1 cellular context compared by ENCODE assay signal in the genomic region with DNA sequence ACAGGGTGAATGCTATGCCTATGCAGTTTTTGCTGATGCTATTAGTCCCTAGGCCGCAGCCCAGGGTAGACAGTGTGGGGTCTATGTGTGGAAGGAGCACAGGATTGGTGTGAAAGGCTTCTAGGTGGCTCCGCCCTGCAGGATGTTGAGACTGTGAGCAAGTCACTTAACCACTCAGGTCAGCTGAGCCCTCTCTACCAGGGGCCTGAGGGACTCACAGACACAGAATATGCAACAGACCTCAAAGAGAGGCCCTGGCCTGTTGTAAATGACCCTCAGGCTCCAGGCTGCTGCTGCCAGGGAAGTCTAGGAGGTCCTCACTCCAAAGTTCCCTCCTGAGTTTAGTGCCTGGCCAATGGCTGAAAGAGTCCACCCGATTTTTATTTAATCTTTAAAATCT.
TF ChIP-seq lines count a peak whose summit lies in the region.

No MANE protein-coding gene starts in this region.

TF ChIP-seq in HepG2, 621 proteins besides CTCF, POLR2A, EP300 and RAD21:
- TF ChIP-seq, protein P1, sequence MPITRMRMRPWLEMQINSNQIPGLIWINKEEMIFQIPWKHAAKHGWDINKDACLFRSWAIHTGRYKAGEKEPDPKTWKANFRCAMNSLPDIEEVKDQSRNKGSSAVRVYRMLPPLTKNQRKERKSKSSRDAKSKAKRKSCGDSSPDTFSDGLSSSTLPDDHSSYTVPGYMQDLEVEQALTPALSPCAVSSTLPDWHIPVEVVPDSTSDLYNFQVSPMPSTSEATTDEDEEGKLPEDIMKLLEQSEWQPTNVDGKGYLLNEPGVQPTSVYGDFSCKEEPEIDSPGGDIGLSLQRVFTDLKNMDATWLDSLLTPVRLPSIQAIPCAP (CRISPR knock-in tag; IDR thresholded peaks at IDR 0.05; ENCODE audit: low read depth) = no peak
- TF ChIP-seq ZNF737 (CRISPR knock-in tag; IDR thresholded peaks at IDR 0.05; ENCODE audit: borderline replicate concordance) = no peak
- no peak for TF ChIP-seq ZNF703 (CRISPR knock-in tag; IDR thresholded peaks at IDR 0.05; ENCODE audit: borderline replicate concordance)
- TF ChIP-seq ZNF672 (CRISPR knock-in tag; IDR thresholded peaks at IDR 0.05) = no peak
- no peak for TF ChIP-seq ZNF343 (CRISPR knock-in tag; IDR thresholded peaks at IDR 0.05)
